Comparison of ENCODE assay signal across 13 cellular contexts in genomic region chr1:22043175-22043769, GRCh38. TPM values are rescaled to one million over a fixed set of nuclear protein-coding genes. Genes with fewer than 3 reads are reported as not detected.
DNase-seq lines count a peak whose midpoint lies in the region; ATAC-seq and TF ChIP-seq lines count a peak whose summit lies in the region.
"Had no signal": no experiment of that assay in that cellular context is flagged by ENCODE, and none has a peak within 500 bp of the region (broad histone marks: within the 10 kb centered on the region; RNA-seq: fewer than 3 reads in every experiment).

No MANE protein-coding gene starts in this region.

- H3K27ac ChIP-seq in DOHH2 (ENCODE audit: low read depth, low read length) = peak overlapping the region; percentile 46
- H3K27ac ChIP-seq: A549, Peyer's patch had no signal

- POLR2A ChIA-PET in activated naive CD8-positive, alpha-beta T cell treated with anti-CD3 and anti-CD28 coated beads, Interleukin-2, amount 10 ng/mL, durations not matched to agents 7 days and 5 days (lab: Charles Lee) = interaction anchor here (7.5 to 8.3 kb wide), 2 partner anchors 9 to 17 kb away, joined by 207 to 316 read pairs; partner anchors contain the start of gene CDC42

- TF ChIP-seq CTCF in DOHH2 (IDR thresholded peaks at IDR 0.05; ENCODE audit: low read depth, low read length, poor library complexity, severe bottlenecking) = no peak
- no peak for TF ChIP-seq CTCF in natural killer cell (IDR thresholded peaks at IDR 0.05)

- peak overlapping the region; percentile 4 for H3K27ac Mint-ChIP-seq in activated naive CD8-positive, alpha-beta T cell treated with anti-CD3 and anti-CD28 coated beads, Interleukin-2, amount 10 ng/mL, durations not matched to agents 7 days and 5 days
- peak overlapping the region; percentile 70 to 96 for H3K27ac Mint-ChIP-seq in natural killer cell

- DNase-seq in NCI-H2029 (lab: John Stamatoyannopoulos, UW) (peak; percentile 29), NCI-H2029 treated with DMSO at 0.1 percent for 48 hours (lab: John Stamatoyannopoulos, UW) (no peak), natural killer cell (no peak)
- DNase-seq in activated naive CD8-positive, alpha-beta T cell treated with anti-CD3 and anti-CD28 coated beads, Interleukin-2, amount 10 ng/mL, durations not matched to agents 7 days and 5 days = no peak

- no peaks in the 10 kb centered on the region for H3K36me3 ChIP-seq in DOHH2 (ENCODE audit: control insufficient read depth, low read length)
- H3K36me3 ChIP-seq: Peyer's patch had no signal

- peaks cover 4% of the 10 kb centered on the region for H3K9me3 Mint-ChIP-seq in activated naive CD8-positive, alpha-beta T cell treated with anti-CD3 and anti-CD28 coated beads, Interleukin-2, amount 10 ng/mL, durations not matched to agents 7 days and 5 days
- no peaks in the 10 kb centered on the region for H3K9me3 Mint-ChIP-seq in natural killer cell

- no peaks in the 10 kb centered on the region for H4K20me1 ChIP-seq in DOHH2 (ENCODE audit: control insufficient read depth, insufficient read depth, low read depth, low read length)

- H3K9me2 ChIP-seq in DOHH2 (replicated peaks; ENCODE audit: control insufficient read depth, low read length) = no peaks in the 10 kb centered on the region

- intact Hi-C loops in natural killer cell (cut with micrococcal nuclease) = no loop called here

- no peaks in the 10 kb centered on the region for H3K79me2 ChIP-seq in DOHH2 (ENCODE audit: control insufficient read depth, low read length)

- peaks cover 4% of the 10 kb centered on the region for H3K36me3 Mint-ChIP-seq in activated naive CD8-positive, alpha-beta T cell treated with anti-CD3 and anti-CD28 coated beads, Interleukin-2, amount 10 ng/mL, durations not matched to agents 7 days and 5 days
- no peaks in the 10 kb centered on the region for H3K36me3 Mint-ChIP-seq in natural killer cell

- no peaks in the 10 kb centered on the region for H3K9me3 ChIP-seq in DOHH2 (ENCODE audit: control insufficient read depth, insufficient read depth, low read length)
- H3K9me3 ChIP-seq: A549, Peyer's patch had no signal

- ATAC-seq in activated naive CD8-positive, alpha-beta T cell treated with anti-CD3 and anti-CD28 coated beads, Interleukin-2, amount 10 ng/mL, durations not matched to agents 7 days and 5 days (ENCODE audit: low read depth) = no peak
- ATAC-seq in natural killer cell (no peak), HG03457 (IDR thresholded peaks at IDR 0.05; ENCODE audit: unreplicated experiment) (no peak), GM18511 (IDR thresholded peaks at IDR 0.05; ENCODE audit: unreplicated experiment) (no peak), GM18868 (IDR thresholded peaks at IDR 0.05; ENCODE audit: unreplicated experiment) (no peak)
- ATAC-seq: A549, left lobe of liver had no signal

- 0 out of 2 replicates have a peak, but pooled peaks cover 4% of the 10 kb centered on the region for H3F3A ChIP-seq in DOHH2 (ENCODE audit: control insufficient read depth, insufficient read depth)

- peaks cover 38% of the 10 kb centered on the region for H3K4me1 Mint-ChIP-seq in activated naive CD8-positive, alpha-beta T cell treated with anti-CD3 and anti-CD28 coated beads, Interleukin-2, amount 10 ng/mL, durations not matched to agents 7 days and 5 days
- peaks cover 32 to 53% of the 10 kb centered on the region in 2 donors for H3K4me1 Mint-ChIP-seq in natural killer cell

- peak overlapping the region; percentile 40 for H3K4me2 ChIP-seq in DOHH2 (ENCODE audit: low read length)
- H3K4me2 ChIP-seq: A549 had no signal

- H3K27me3 Mint-ChIP-seq in activated naive CD8-positive, alpha-beta T cell treated with anti-CD3 and anti-CD28 coated beads, Interleukin-2, amount 10 ng/mL, durations not matched to agents 7 days and 5 days = no peaks in the 10 kb centered on the region
- no peaks in the 10 kb centered on the region for H3K27me3 Mint-ChIP-seq in natural killer cell (ENCODE audit: low read depth in 2 of 2)

- no peaks in the 10 kb centered on the region for H3K27me3 ChIP-seq in DOHH2 (ENCODE audit: control insufficient read depth, low read length)
- H3K27me3 ChIP-seq: Peyer's patch had no signal

- peak overlapping the region; percentile 1 for H3K4me3 ChIP-seq in DOHH2 (ENCODE audit: low read length)
- H3K4me3 ChIP-seq: A549, Peyer's patch had no signal

- no peak overlapping the region for H3K4me3 Mint-ChIP-seq in activated naive CD8-positive, alpha-beta T cell treated with anti-CD3 and anti-CD28 coated beads, Interleukin-2, amount 10 ng/mL, durations not matched to agents 7 days and 5 days
- H3K4me3 Mint-ChIP-seq in natural killer cell = no peak overlapping the region

- peaks cover 47% of the 10 kb centered on the region for H3K4me1 ChIP-seq in DOHH2 (ENCODE audit: control insufficient read depth, low read length)

RNA-seq across cellular contexts. Expression of gene CDC42, which starts 9.2 kb away (rescaled TPM):
- 100 to 1,000 TPM; 283 to 303 TPM for total RNA-seq in activated naive CD8-positive, alpha-beta T cell treated with anti-CD3 and anti-CD28 coated beads, Interleukin-2, amount 10 ng/mL, durations not matched to agents 7 days and 5 days
- total RNA-seq in natural killer cell = 100 to 1,000 TPM; 454 to 470 (median 463) TPM

RNA-seq across cellular contexts. Expression of gene CELA3A, which starts 41.8 kb away (rescaled TPM):
- not detected for total RNA-seq in activated naive CD8-positive, alpha-beta T cell treated with anti-CD3 and anti-CD28 coated beads, Interleukin-2, amount 10 ng/mL, durations not matched to agents 7 days and 5 days
- total RNA-seq in natural killer cell = not detected
- total RNA-seq: fibroblast of villous mesenchyme, osteoblast, Peyer's patch had no signal
